2 cellular contexts compared by ENCODE assay signal in the genomic region with DNA sequence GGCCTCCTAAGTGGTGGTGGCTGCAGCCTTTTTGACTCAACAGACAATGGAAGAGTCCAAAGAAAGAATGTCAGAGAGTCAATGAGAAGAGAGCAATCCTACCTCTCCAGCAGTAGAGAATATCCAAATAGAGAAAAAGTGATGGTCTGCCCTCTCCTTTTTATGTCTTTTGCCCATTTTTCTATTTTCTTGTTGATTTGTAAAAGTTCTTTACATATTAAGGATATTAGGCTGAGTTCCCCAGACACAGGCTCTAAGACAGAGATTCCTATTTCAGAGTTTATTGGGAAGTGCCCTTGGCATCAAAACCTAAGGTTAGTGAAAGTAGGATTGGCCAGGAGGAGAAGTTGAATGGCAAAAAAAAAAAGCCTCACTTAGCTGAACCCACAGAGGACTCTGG.
TF ChIP-seq lines count a peak whose summit lies in the region.

No MANE protein-coding gene starts in this region.

TF ChIP-seq in IMR-90, 13 proteins besides CTCF, POLR2A, EP300 and RAD21:
- no peak for TF ChIP-seq ELK1 (IDR thresholded peaks at IDR 0.05; ENCODE audit: borderline replicate concordance, low read depth, low read length)
- no peak for TF ChIP-seq FOS (IDR thresholded peaks at IDR 0.05; ENCODE audit: low read depth, low read length)
- no peak for TF ChIP-seq BHLHE40 (IDR thresholded peaks at IDR 0.05; ENCODE audit: low read depth, low read length)
- TF ChIP-seq CHD1 (IDR thresholded peaks at IDR 0.05; ENCODE audit: low read depth, low read length): no peak
- no peak for TF ChIP-seq RFX5 (IDR thresholded peaks at IDR 0.05; ENCODE audit: low read depth, low read length)
- no peak for TF ChIP-seq NFE2L2 (IDR thresholded peaks at IDR 0.05; ENCODE audit: low read depth, low read length)
- no peak for TF ChIP-seq MAFK (IDR thresholded peaks at IDR 0.05; ENCODE audit: low read depth, low read length)
- TF ChIP-seq SMC3 (IDR thresholded peaks at IDR 0.05; ENCODE audit: low read depth, low read length): no peak
- no peak for TF ChIP-seq CEBPB (IDR thresholded peaks at IDR 0.05; ENCODE audit: low read depth, low read length)
- TF ChIP-seq, protein P1, sequence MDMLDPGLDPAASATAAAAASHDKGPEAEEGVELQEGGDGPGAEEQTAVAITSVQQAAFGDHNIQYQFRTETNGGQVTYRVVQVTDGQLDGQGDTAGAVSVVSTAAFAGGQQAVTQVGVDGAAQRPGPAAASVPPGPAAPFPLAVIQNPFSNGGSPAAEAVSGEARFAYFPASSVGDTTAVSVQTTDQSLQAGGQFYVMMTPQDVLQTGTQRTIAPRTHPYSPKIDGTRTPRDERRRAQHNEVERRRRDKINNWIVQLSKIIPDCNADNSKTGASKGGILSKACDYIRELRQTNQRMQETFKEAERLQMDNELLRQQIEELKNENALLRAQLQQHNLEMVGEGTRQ (IDR thresholded peaks at IDR 0.05; ENCODE audit: low read depth, low read length): no peak
- TF ChIP-seq RCOR1 (IDR thresholded peaks at IDR 0.05; ENCODE audit: insufficient replicate concordance, low read length): no peak
- no peak for TF ChIP-seq MXI1 (IDR thresholded peaks at IDR 0.05; ENCODE audit: borderline replicate concordance, low read depth, low read length)
TF ChIP-seq in IMR-90: peak in this region for 0.

TF ChIP-seq in K562, 482 proteins besides CTCF, POLR2A, EP300 and RAD21:
- TF ChIP-seq ZNF274 (IDR thresholded peaks at IDR 0.05; ENCODE audit: borderline replicate concordance, low read depth, low read length) (no peak), ZBTB2 (IDR thresholded peaks at IDR 0.05) (no peak), FOSL1 (tag; conservative IDR thresholded peaks at IDR 0.05) (no peak), GABPB1 (CRISPR knock-in tag; IDR thresholded peaks at IDR 0.05) (no peak), ZNF740 (CRISPR knock-in tag; IDR thresholded peaks at IDR 0.05) (no peak), ZNF740 (tag; IDR thresholded peaks at IDR 0.05) (no peak), ATF3 (IDR thresholded peaks at IDR 0.05) (no peak), ATF3 (CRISPR knock-in tag; conservative IDR thresholded peaks at IDR 0.05) (no peak), LEF1 (IDR thresholded peaks at IDR 0.05) (no peak), L3MBTL2 (IDR thresholded peaks at IDR 0.05) (no peak), BCOR (IDR thresholded peaks at IDR 0.05) (peak; percentile 58; the same call in 1 of the 2 replicates), DPF2 (IDR thresholded peaks at IDR 0.05) (no peak), KDM1A (IDR thresholded peaks at IDR 0.05) (0 out of 4 replicates have a peak, but pooled peaks of 1 of the 2 experiments have one; percentile 30), ZNF280B (CRISPR knock-in tag; IDR thresholded peaks at IDR 0.05) (no peak), FOXK1 (CRISPR knock-in tag; IDR thresholded peaks at IDR 0.05; ENCODE audit: borderline replicate concordance) (no peak), NFE2L1 (tag; IDR thresholded peaks at IDR 0.05; ENCODE audit: borderline replicate concordance, low read depth) (no peak), TAF7 (tag; IDR thresholded peaks at IDR 0.05) (no peak), BMI1 (IDR thresholded peaks at IDR 0.05; ENCODE audit: low read length) (no peak), ZNF165 (CRISPR knock-in tag; IDR thresholded peaks at IDR 0.05; ENCODE audit: borderline replicate concordance) (no peak), RBM25 (IDR thresholded peaks at IDR 0.05; ENCODE audit: low read depth, low read length, severe bottlenecking) (peak; percentile 82), BDP1 (IDR thresholded peaks at IDR 0.05; ENCODE audit: insufficient read depth, insufficient read length) (no peak), XRCC5 (IDR thresholded peaks at IDR 0.05; ENCODE audit: low read depth, low read length) (no peak), ZFP30 (CRISPR knock-in tag; IDR thresholded peaks at IDR 0.05; ENCODE audit: borderline replicate concordance) (no peak), SPI1 (IDR thresholded peaks at IDR 0.05; ENCODE audit: borderline replicate concordance, low read depth, low read length) (no peak), PHB2 (IDR thresholded peaks at IDR 0.05; ENCODE audit: low read depth) (no peak), PHF20 (IDR thresholded peaks at IDR 0.05; ENCODE audit: partially characterized antibody) (peak; percentile 12), ZNF655 (CRISPR knock-in tag; IDR thresholded peaks at IDR 0.05) (no peak), HDAC3 (IDR thresholded peaks at IDR 0.05; ENCODE audit: borderline replicate concordance, partially characterized antibody) (no peak), EP400 (IDR thresholded peaks at IDR 0.05) (no peak), NR2C1 (IDR thresholded peaks at IDR 0.05) (no peak), NR2C1 (tag; IDR thresholded peaks at IDR 0.05) (no peak), IRF1 (CRISPR knock-in tag; IDR thresholded peaks at IDR 0.05; ENCODE audit: borderline replicate concordance) (no peak), NUFIP1 (IDR thresholded peaks at IDR 0.05; ENCODE audit: partially characterized antibody) (no peak), ZFP36 (IDR thresholded peaks at IDR 0.05; ENCODE audit: low read depth, low read length, partially characterized antibody) (no peak)
- TF ChIP-seq, protein P2, sequence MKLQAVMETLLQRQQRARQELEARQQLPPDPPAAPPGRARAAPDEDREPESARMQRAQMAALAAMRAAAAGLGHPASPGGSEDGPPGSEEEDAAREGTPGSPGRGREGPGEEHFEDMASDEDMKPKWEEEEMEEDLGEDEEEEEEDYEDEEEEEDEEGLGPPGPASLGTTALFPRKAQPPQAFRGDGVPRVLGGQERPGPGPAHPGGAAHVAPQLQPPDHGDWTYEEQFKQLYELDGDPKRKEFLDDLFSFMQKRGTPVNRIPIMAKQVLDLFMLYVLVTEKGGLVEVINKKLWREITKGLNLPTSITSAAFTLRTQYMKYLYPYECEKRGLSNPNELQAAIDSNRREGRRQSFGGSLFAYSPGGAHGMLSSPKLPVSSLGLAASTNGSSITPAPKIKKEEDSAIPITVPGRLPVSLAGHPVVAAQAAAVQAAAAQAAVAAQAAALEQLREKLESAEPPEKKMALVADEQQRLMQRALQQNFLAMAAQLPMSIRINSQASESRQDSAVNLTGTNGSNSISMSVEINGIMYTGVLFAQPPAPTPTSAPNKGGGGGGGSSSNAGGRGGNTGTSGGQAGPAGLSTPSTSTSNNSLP (IDR thresholded peaks at IDR 0.05; ENCODE audit: borderline replicate concordance, low read depth, low read length): no peak
- TF ChIP-seq, protein P3, sequence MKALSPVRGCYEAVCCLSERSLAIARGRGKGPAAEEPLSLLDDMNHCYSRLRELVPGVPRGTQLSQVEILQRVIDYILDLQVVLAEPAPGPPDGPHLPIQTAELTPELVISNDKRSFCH (CRISPR knock-in tag; IDR thresholded peaks at IDR 0.05): no peak
- TF ChIP-seq, protein P3 (tag; IDR thresholded peaks at IDR 0.05): no peak
